ENCODE assay signal across 25 cellular contexts in the genomic region with DNA sequence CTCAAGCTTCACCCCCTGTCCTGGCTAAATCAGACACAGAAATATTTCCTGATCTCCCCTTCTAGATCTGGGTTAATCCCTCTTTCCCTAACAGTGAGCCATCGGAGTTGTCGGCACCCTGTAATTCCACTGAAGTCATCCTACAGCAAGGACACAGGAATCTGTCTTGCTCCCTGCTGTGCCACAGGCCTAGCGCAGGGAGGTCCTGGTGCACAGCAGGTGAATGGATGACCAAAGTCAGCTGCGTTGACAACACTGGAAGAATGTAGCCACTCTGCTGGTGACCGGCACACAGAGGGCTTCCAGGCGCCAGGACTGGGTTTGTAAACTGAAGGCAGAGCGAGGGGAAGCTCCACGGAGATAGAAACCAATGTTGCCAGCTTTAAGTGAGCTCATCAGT. TPM values are rescaled to one million over a fixed set of nuclear protein-coding genes. Genes with fewer than 3 reads are reported as not detected.
"Had no signal": no experiment of that assay in that cellular context is flagged by ENCODE, and none has a peak within 500 bp of the region (broad histone marks: within the 10 kb centered on the region; RNA-seq: fewer than 3 reads in every experiment).

No MANE protein-coding gene starts in this region.

- H3K36me3 ChIP-seq: brain microvascular endothelial cell, colonic mucosa, suprapubic skin had no signal

- H3K4me3 ChIP-seq: colonic mucosa, lung, psoas muscle, suprapubic skin had no signal

- H3K27me3 ChIP-seq: brain microvascular endothelial cell, colonic mucosa, suprapubic skin had no signal

- H3K36me3 Mint-ChIP-seq: type B pancreatic cell had no signal

- H3K27me3 Mint-ChIP-seq: stimulated activated naive CD8-positive, alpha-beta T cell treated with anti-CD3 and anti-CD28 coated beads, Interleukin-15, amount 100 ng/mL, for 72 hours had no signal

- H3K9me3 Mint-ChIP-seq: neural crest cell; stimulated activated naive CD8-positive, alpha-beta T cell treated with anti-CD3 and anti-CD28 coated beads, Interleukin-15, amount 100 ng/mL, for 72 hours; type B pancreatic cell had no signal

- DNase-seq: activated CD4-positive, CD25-positive, alpha-beta regulatory T cell; activated CD8-positive, alpha-beta memory T cell treated with anti-CD3 and anti-CD28 coated beads for 24 hours; activated CD8-positive, alpha-beta memory T cell treated with anti-CD3 and anti-CD28 coated beads, Interleukin-2, amount 50 U/mL, for 48 hours; activated effector memory CD4-positive, alpha-beta T cell treated with Interleukin-2 at 50 U/mL for 16 hours; activated T-cell treated with anti-CD3 and anti-CD28 coated beads, Interleukin-2, amount 50 U/mL, for 48 hours; aorta; brain microvascular endothelial cell; colonic mucosa; erythroblast; hypothalamus; psoas muscle; right cardiac atrium; SK-N-SH; small intestine; stimulated activated CD4-positive, alpha-beta T cell treated with anti-CD3 and anti-CD28 coated beads, Interleukin-15, amount 100 ng/mL, for 24 hours; stimulated activated CD4-positive, alpha-beta T cell treated with anti-CD3 and anti-CD28 coated beads, Interleukin-2, amount 100 ng/mL, for 48 hours; stimulated activated naive CD8-positive, alpha-beta T cell treated with anti-CD3 and anti-CD28 coated beads, Interleukin-15, amount 100 ng/mL, for 72 hours; T-helper 9 cell had no signal

- H3K27ac ChIP-seq: brain microvascular endothelial cell, colonic mucosa, psoas muscle, suprapubic skin had no signal

- H3K27ac Mint-ChIP-seq: type B pancreatic cell had no signal

- H3K4me1 Mint-ChIP-seq: neural crest cell had no signal

- H3K4me3 Mint-ChIP-seq: neural crest cell; stimulated activated naive CD8-positive, alpha-beta T cell treated with anti-CD3 and anti-CD28 coated beads, Interleukin-15, amount 100 ng/mL, for 72 hours; type B pancreatic cell had no signal

- H3K4me1 ChIP-seq: colonic mucosa, suprapubic skin had no signal

- H3K9ac ChIP-seq: SK-N-SH had no signal

- ATAC-seq: left lobe of liver, psoas muscle, right cardiac atrium had no signal

- H3K9me3 ChIP-seq: colonic mucosa, psoas muscle, SK-N-SH, suprapubic skin had no signal

- H3K4me2 ChIP-seq: SK-N-SH had no signal

RNA-seq across cellular contexts. Expression of gene PLEK2, which starts 52.9 kb away (rescaled TPM):
- total RNA-seq: myocyte, neural crest cell, osteocyte had no signal
